Comparison of ENCODE assay signal across 22 cellular contexts in the genomic region with DNA sequence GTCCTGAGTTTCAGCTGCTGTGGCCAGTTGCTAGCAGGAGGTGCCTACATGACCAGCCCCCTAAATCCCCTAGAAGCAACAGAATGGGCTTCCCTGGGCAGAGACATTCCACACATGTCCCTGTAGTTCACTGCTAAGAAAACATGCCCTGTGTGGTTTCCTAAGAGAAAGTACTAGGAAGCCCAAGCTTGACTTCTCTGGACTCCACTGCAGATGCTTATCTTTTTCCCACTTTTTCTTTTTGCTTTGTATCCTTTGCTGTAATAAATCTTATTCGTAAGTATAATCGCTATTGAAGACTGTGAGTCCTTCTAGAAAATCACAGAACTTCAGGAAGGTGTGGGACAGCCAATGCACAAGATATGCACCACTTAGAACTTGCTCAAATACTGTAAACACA. TPM values are rescaled to one million over a fixed set of nuclear protein-coding genes. Genes with fewer than 3 reads are reported as not detected.
DNase-seq lines count a peak whose midpoint lies in the region; ATAC-seq, FAIRE-seq and TF ChIP-seq lines count a peak whose summit lies in the region.
"Had no signal": no experiment of that assay in that cellular context is flagged by ENCODE, and none has a peak within 500 bp of the region (broad histone marks: within the 10 kb centered on the region; RNA-seq: fewer than 3 reads in every experiment).

No MANE protein-coding gene starts in this region.

- no peak overlapping the region for H3K56ac ChIP-seq in IMR-90 (ENCODE audit: extremely low read depth, insufficient read depth, low read length)

- peak overlapping the region; percentile 54 for H2BK5ac ChIP-seq in IMR-90 (ENCODE audit: low read depth, low read length, poor library complexity, severe bottlenecking)

- H3K9me3 ChIP-seq in IMR-90 (ENCODE audit: control insufficient read depth, insufficient read depth, low read length) (no peaks in the 10 kb centered on the region), SK-N-SH (no peaks in the 10 kb centered on the region), keratinocyte (ENCODE audit: control insufficient read depth, low read depth, low read length) (no peaks in the 10 kb centered on the region), gastrocnemius medialis (no peaks in the 10 kb centered on the region)
- H3K9me3 ChIP-seq: A549, BE2C had no signal

- no peak overlapping the region for H3K23ac ChIP-seq in IMR-90 (ENCODE audit: low read depth, low read length)

- TF ChIP-seq POLR2A in IMR-90 (IDR thresholded peaks at IDR 0.05; ENCODE audit: low read depth, low read length), result no peak
- TF ChIP-seq POLR2A in gastrocnemius medialis (IDR thresholded peaks at IDR 0.05), result no peak

- H3K18ac ChIP-seq in IMR-90 (ENCODE audit: low read depth, low read length), result peak overlapping the region; percentile 19; the same call in 1 of the 2 replicates

- H2BK15ac ChIP-seq in IMR-90 (ENCODE audit: low read depth, low read length), result no peak overlapping the region

- H3K4me1 ChIP-seq in ACC112 (ENCODE audit: control insufficient read depth, insufficient read depth, low read length, unreplicated experiment), result peaks cover 30% of the 10 kb centered on the region
- peaks cover 2% of the 10 kb centered on the region for H3K4me1 ChIP-seq in IMR-90 (ENCODE audit: control insufficient read depth, insufficient read depth, low read length)
- H3K4me1 ChIP-seq in SK-N-SH (ENCODE audit: control insufficient read depth in 1 of 2, insufficient read depth in 2 of 2, low read depth in 1 of 2, low read length in 1 of 2), result peaks cover 0 to 13% of the 10 kb centered on the region in 2 experiments; a peak in 1 of 4 replicates
- H3K4me1 ChIP-seq in keratinocyte (ENCODE audit: control insufficient read depth, extremely low read depth, insufficient read depth, low read length), result peaks cover 18% of the 10 kb centered on the region
- no peaks in the 10 kb centered on the region for H3K4me1 ChIP-seq in gastrocnemius medialis
- H3K4me1 ChIP-seq: BE2C had no signal

- no peaks in the 10 kb centered on the region for H3K9me2 ChIP-seq in SK-N-SH

- intact Hi-C loops in IMR-90 (cut with micrococcal nuclease), result no loop called here
- intact Hi-C loops in gastrocnemius medialis (cut with DNase I; ENCODE audit: low total_unique reads), result no loop called here

- H2AK9ac ChIP-seq in IMR-90 (replicated peaks; ENCODE audit: low read depth, low read length, poor library complexity), result no peak overlapping the region

- TF ChIP-seq RAD21 in IMR-90 (IDR thresholded peaks at IDR 0.05; ENCODE audit: low read length) (no peak), SK-N-SH (IDR thresholded peaks at IDR 0.05; ENCODE audit: low read length) (no peak)

- peak overlapping the region in 1 of 2 experiments; percentile 57; a peak in 1 of 4 replicates for H4K8ac ChIP-seq in IMR-90 (ENCODE audit: low read depth in 2 of 2, low read length in 2 of 2)

- H3K27ac ChIP-seq in ACC112 (ENCODE audit: low read depth, low read length) (peak overlapping the region; percentile 81), IMR-90 (ENCODE audit: insufficient read depth, low read length) (no peak overlapping the region), SK-N-SH (ENCODE audit: low read depth in 2 of 2, low read length in 1 of 2) (peak overlapping the region in 1 of 2 experiments; percentile 49; a peak in 2 of 4 replicates), keratinocyte (ENCODE audit: control insufficient read depth, insufficient read depth, low read length) (peak overlapping the region; percentile 2), gastrocnemius medialis (no peak overlapping the region)
- H3K27ac ChIP-seq: A549 had no signal

- H3F3A ChIP-seq in SK-N-SH (replicated peaks; ENCODE audit: insufficient read depth), result no peaks in the 10 kb centered on the region

- CTCF ChIA-PET in IMR-90 (lab: Yijun Ruan, JAX), result no interaction called here
- CTCF ChIA-PET in SK-N-SH (lab: Yijun Ruan, JAX), result no interaction called here

- no peak overlapping the region for H3K14ac ChIP-seq in IMR-90 (replicated peaks; ENCODE audit: low read depth, low read length)

- H4K5ac ChIP-seq in IMR-90 (ENCODE audit: low read depth, low read length), result no peak overlapping the region; the same call in 1 of the 2 replicates

- H3K79me2 ChIP-seq in ACC112 (ENCODE audit: control insufficient read depth, insufficient read depth, low read length, unreplicated experiment), result no peaks in the 10 kb centered on the region
- H3K79me2 ChIP-seq in SK-N-SH (ENCODE audit: insufficient read depth), result no peaks in the 10 kb centered on the region
- H3K79me2 ChIP-seq in keratinocyte (ENCODE audit: control insufficient read depth, insufficient read depth, low read length), result no peaks in the 10 kb centered on the region

- H4K91ac ChIP-seq in IMR-90 (ENCODE audit: insufficient read depth, low read depth, low read length), result peak overlapping the region; percentile 9; the same call in 1 of the 2 replicates

- ATAC-seq in IMR-90 (ENCODE audit: low read depth) (no peak), gastrocnemius medialis (no peak)
- ATAC-seq: K562 had no signal

- dilution Hi-C loops in IMR-90 (cut with HindIII; ENCODE audit: low sequenced_read_pairs, unreplicated experiment), result no loop called here
- dilution Hi-C loops in keratinocyte (cut with MboI; ENCODE audit: extremely low pct_ligation_motif_present, low sequenced_read_pairs), result no loop called here

- H3K9ac ChIP-seq in IMR-90 (ENCODE audit: low read depth, low read length), result no peak overlapping the region
- H3K9ac ChIP-seq in SK-N-SH, result no peak overlapping the region
- H3K9ac ChIP-seq in keratinocyte (ENCODE audit: control insufficient read depth, extremely low read depth, insufficient read depth, low read length), result no peak overlapping the region

- BruUV-seq in IMR-90 (replicated peaks; lab: Mats Ljungman, UMichigan), result no TSS peak

- H3K79me1 ChIP-seq in IMR-90 (ENCODE audit: low read depth in 1 of 2, low read length in 2 of 2), result no peaks in the 10 kb centered on the region

- H3K4me2 ChIP-seq in IMR-90 (ENCODE audit: low read depth, low read length) (no peak overlapping the region), SK-N-SH (0 out of 2 replicates have a peak overlapping the region, but pooled peaks have one; percentile 1), keratinocyte (ENCODE audit: control insufficient read depth, extremely low read depth, insufficient read depth, low read depth, low read length) (no peak overlapping the region)

- H2AFZ ChIP-seq in ACC112 (ENCODE audit: low read length, unreplicated experiment) (no peak overlapping the region), IMR-90 (replicated peaks; ENCODE audit: low read length, poor library complexity) (peak overlapping the region; percentile 40), SK-N-SH (ENCODE audit: low read depth) (no peak overlapping the region), keratinocyte (ENCODE audit: control insufficient read depth, low read length) (no peak overlapping the region)

- no peaks in the 10 kb centered on the region; the same call in 1 of the 2 replicates for H3K36me3 ChIP-seq in ACC112 (ENCODE audit: insufficient read depth, low read length)
- no peaks in the 10 kb centered on the region for H3K36me3 ChIP-seq in IMR-90 (ENCODE audit: control insufficient read depth, insufficient read depth, low read length)
- H3K36me3 ChIP-seq in SK-N-SH (replicated peaks in 1 of 2; ENCODE audit: control insufficient read depth in 1 of 2, insufficient read depth in 2 of 2, low read length in 1 of 2), result peaks cover 5 to 11% of the 10 kb centered on the region in 2 experiments
- H3K36me3 ChIP-seq in keratinocyte (ENCODE audit: control insufficient read depth in 2 of 2, extremely low read depth in 1 of 2, insufficient read depth in 2 of 2, low read length in 2 of 2), result no peaks in the 10 kb centered on the region
- H3K36me3 ChIP-seq in gastrocnemius medialis, result peaks cover 0 to 20% of the 10 kb centered on the region in 2 donors
- H3K36me3 ChIP-seq: BE2C had no signal

- TF ChIP-seq CTCF in IMR-90 (conservative IDR thresholded peaks at IDR 0.05; ENCODE audit: low read depth, low read length) (no peak), SK-N-SH (IDR thresholded peaks at IDR 0.05) (no peak), keratinocyte (optimal IDR thresholded peaks at IDR 0.05 in 1 of 3, IDR thresholded peaks at IDR 0.05 in 1 of 3, conservative IDR thresholded peaks at IDR 0.05 in 1 of 3; ENCODE audit: extremely low read depth in 1 of 3, insufficient read depth in 2 of 3, low read length in 3 of 3) (no peak), gastrocnemius medialis (IDR thresholded peaks at IDR 0.05 in 4 of 5, conservative IDR thresholded peaks at IDR 0.05 in 1 of 5) (no peak)

- TF ChIP-seq EP300 in SK-N-SH (IDR thresholded peaks at IDR 0.05; ENCODE audit: borderline replicate concordance in 1 of 2, low read depth in 1 of 2, low read length in 1 of 2), result no peak

- H4K20me1 ChIP-seq in IMR-90 (ENCODE audit: insufficient read depth, low read length) (no peaks in the 10 kb centered on the region), SK-N-SH (ENCODE audit: insufficient read depth) (no peaks in the 10 kb centered on the region), keratinocyte (ENCODE audit: control insufficient read depth, extremely low read depth, insufficient read depth, low read length) (no peaks in the 10 kb centered on the region)

- FAIRE-seq in keratinocyte (lab: Jason Lieb, UNC), result no peak
- FAIRE-seq: D721Med, H54, K562 had no signal

- in situ Hi-C loops in IMR-90 (cut with MboI; ENCODE audit: low sequenced_read_pairs), result no loop called here
- in situ Hi-C loops in gastrocnemius medialis (cut with MboI; ENCODE audit: low sequenced_read_pairs in 4 of 4), result no loop called here

- peak overlapping the region; percentile 73; the same call in 1 of the 2 replicates for H2BK120ac ChIP-seq in IMR-90 (ENCODE audit: low read depth, low read length)

- H3K4me3 ChIP-seq in ACC112 (ENCODE audit: low read depth, low read length) (no peak overlapping the region), IMR-90 (ENCODE audit: insufficient read depth, low read depth, low read length) (no peak overlapping the region), SK-N-SH (ENCODE audit: low read depth in 2 of 2, low read length in 1 of 2) (no peak overlapping the region), keratinocyte (ENCODE audit: control insufficient read depth in 2 of 3, extremely low read depth in 1 of 3, insufficient read depth in 2 of 3, low read depth in 1 of 3, low read length in 3 of 3) (no peak overlapping the region), gastrocnemius medialis (no peak overlapping the region)
- H3K4me3 ChIP-seq: A549, K562 had no signal

- H3K9me1 ChIP-seq in IMR-90 (ENCODE audit: insufficient read depth, low read length) (no peaks in the 10 kb centered on the region), keratinocyte (ENCODE audit: control insufficient read depth, extremely low read depth, insufficient read depth, low read length) (no peaks in the 10 kb centered on the region)

- no CpG with 5 or more reads among the region's 2 CpGs for WGBS in IMR-90 (ENCODE audit: extremely low coverage in 2 of 2, insufficient read length in 1 of 2), 2 experiments
- WGBS in SK-N-SH (ENCODE audit: low lambda C conversion rate), result 29% methylated on average over 2 of the region's 2 CpGs

- peak overlapping the region; percentile 59; the same call in 1 of the 2 replicates for H3K4ac ChIP-seq in IMR-90 (ENCODE audit: low read depth, low read length)

- no peaks in the 10 kb centered on the region for H3K27me3 ChIP-seq in ACC112 (ENCODE audit: insufficient read depth, low read length)
- no peaks in the 10 kb centered on the region for H3K27me3 ChIP-seq in IMR-90 (ENCODE audit: control insufficient read depth, insufficient read depth, low read length)
- H3K27me3 ChIP-seq in SK-N-SH (ENCODE audit: insufficient read depth), result no peaks in the 10 kb centered on the region
- no peaks in the 10 kb centered on the region for H3K27me3 ChIP-seq in keratinocyte (ENCODE audit: control insufficient read depth, extremely low read depth, insufficient read depth, low read length)
- no peaks in the 10 kb centered on the region for H3K27me3 ChIP-seq in gastrocnemius medialis
- H3K27me3 ChIP-seq: BE2C had no signal

- POLR2A ChIA-PET in IMR-90 (lab: Charles Lee; ENCODE audit: unreplicated experiment), result no interaction called here
- POLR2A ChIA-PET in SK-N-SH (lab: Yijun Ruan, JAX), result no interaction called here

- H2BK20ac ChIP-seq in IMR-90 (ENCODE audit: low read depth, low read length), result peak overlapping the region; percentile 60

- DNase-seq in IMR-90 (no peak), SK-N-SH (no peak), keratinocyte (ENCODE audit: low read depth, low spot score) (no peak), activated gamma-delta T cell treated with Interleukin-2 at 50 U/mL for 16 hours (no peak), gastrocnemius medialis (no peak), dedifferentiated amniotic fluid mesenchymal stem cell (ENCODE audit: extremely low spot score) (no peak)
- DNase-seq: BE2C, DMS53, NCI-H1092 treated with DMSO at 0.1 percent for 48 hours, NCI-H146, NCI-H2029, NCI-H2227 treated with DMSO at 0.1 percent for 48 hours, NCI-H524, RPMI8226, SHP77 treated with DMSO at 0.1 percent for 48 hours had no signal

- H2AK5ac ChIP-seq in IMR-90 (ENCODE audit: low read depth, low read length), result 0 out of 2 replicates have a peak overlapping the region, but pooled peaks have one; percentile 24

RNA-seq across cellular contexts. Expression of a gene that starts 15.6 kb away (rescaled TPM):
- 3.8 and 6.7 TPM in 2 replicates for total RNA-seq in IMR-90 (2012; rRNA removed)
- 1.1 and 2.2 TPM in 2 replicates for polyA plus RNA-seq in IMR-90 (2012; rRNA removed)
- polyA plus RNA-seq in IMR-90 (2012; cell fraction: cytosol; rRNA removed), result 0.23 and 0.30 TPM in 2 replicates
- 0.28 and 3.6 TPM in 2 replicates for polyA plus RNA-seq in IMR-90 (2012; cell fraction: nucleus; rRNA removed; ENCODE audit: low replicate concordance)
- 1.2 and 3.0 TPM in 2 replicates for polyA plus RNA-seq in SK-N-SH (2012; rRNA removed)
- polyA plus RNA-seq in SK-N-SH (2012; cell fraction: cytosol; rRNA removed), result 2.0 and 2.5 TPM in 2 replicates
- 2.1 and 4.5 TPM in 2 replicates for polyA plus RNA-seq in SK-N-SH (2012; cell fraction: nucleus; rRNA removed)
- 1.1 to 2.4 TPM (median 1.6 TPM) in 3 replicates for polyA plus RNA-seq in keratinocyte
- 5.1 TPM for polyA plus RNA-seq in keratinocyte (2011; ENCODE audit: low read depth)
- polyA plus RNA-seq in keratinocyte (2011; cell fraction: cytosol; rRNA removed), result 0.78 and 0.88 TPM in 2 replicates
- 4.8 and 5.6 TPM in 2 replicates for polyA plus RNA-seq in keratinocyte (2011; cell fraction: nucleus; rRNA removed)
- polyA plus RNA-seq in keratinocyte (2012; ENCODE audit: low replicate concordance), result 2.5 TPM in 2 replicates
- 1.5 to 4.9 TPM (median 1.9 TPM) in 3 replicates for polyA minus RNA-seq in keratinocyte
- not detected for polyA minus RNA-seq in keratinocyte (2011; cell fraction: cytosol; rRNA and poly(A)+ RNA removed)
- 1.6 and 6.4 TPM in 2 replicates for polyA minus RNA-seq in keratinocyte (2011; cell fraction: nucleus; rRNA and poly(A)+ RNA removed)
- total RNA-seq in gastrocnemius medialis, result 10 to 100 TPM; 10.5 to 28.7 (median 13.7) TPM

RNA-seq across cellular contexts. Expression of a gene that starts 40.7 kb away (rescaled TPM):
- total RNA-seq in IMR-90 (2012; rRNA removed) (not detected in 2 replicates), gastrocnemius medialis (under 1 TPM in 1 of 4 donors, not detected in 3; 0.27 TPM)
- polyA plus RNA-seq in IMR-90 (2012; rRNA removed) (not detected in 2 replicates), SK-N-SH (2012; rRNA removed) (not detected in 2 replicates), keratinocyte (not detected in 3 replicates)
- polyA plus RNA-seq in IMR-90 (2012; cell fraction: cytosol; rRNA removed), result not detected in 2 replicates
- not detected in 2 replicates for polyA plus RNA-seq in IMR-90 (2012; cell fraction: nucleus; rRNA removed; ENCODE audit: low replicate concordance)
- polyA plus RNA-seq in SK-N-SH (2012; cell fraction: cytosol; rRNA removed), result not detected in 2 replicates
- not detected in 2 replicates for polyA plus RNA-seq in SK-N-SH (2012; cell fraction: nucleus; rRNA removed)
- not detected for polyA plus RNA-seq in keratinocyte (2011; ENCODE audit: low read depth)
- polyA plus RNA-seq in keratinocyte (2011; cell fraction: cytosol; rRNA removed), result not detected in 2 replicates
- polyA plus RNA-seq in keratinocyte (2011; cell fraction: nucleus; rRNA removed), result not detected in 2 replicates
- not detected in 2 replicates for polyA plus RNA-seq in keratinocyte (2012; ENCODE audit: low replicate concordance)
- polyA minus RNA-seq in keratinocyte, result not detected in 3 replicates
- polyA minus RNA-seq in keratinocyte (2011; cell fraction: cytosol; rRNA and poly(A)+ RNA removed), result not detected
- not detected in 2 replicates for polyA minus RNA-seq in keratinocyte (2011; cell fraction: nucleus; rRNA and poly(A)+ RNA removed)
- total RNA-seq: K562; LHCN-M2; T-helper 1 cell treated with Interleukin-12 subunit alpha and Interleukin-12 subunit beta and Interleukin-4 antibody, amounts not matched to agents 30 ng/mL and 1 ng/mL, for 36 hours had no signal
- polyA plus RNA-seq: A549, K562 had no signal

Comparison
In these comparisons a context has a peak if more than half of its experiments do, and no peak if none do; other contexts are left out.
1. H3K27ac ChIP-seq: peak in ACC112 (single experiment) and keratinocyte (single experiment); none in IMR-90 (single experiment) and gastrocnemius medialis (0 of 4).